In genomic region chr15:100873029-100873677, GRCh38 we compare ENCODE assay signal across 8 cellular contexts. TPM values are rescaled to one million over a fixed set of nuclear protein-coding genes. Genes with fewer than 3 reads are reported as not detected.
A peak's percentile ranks its signal among the peaks of the same experiment; 100 is the strongest.
DNase-seq lines count a peak whose midpoint lies in the region; ATAC-seq and TF ChIP-seq lines count a peak whose summit lies in the region.

No MANE protein-coding gene starts in this region.

- TF ChIP-seq CTCF in GM10266 (IDR thresholded peaks at IDR 0.05; ENCODE audit: control insufficient read depth, insufficient read depth, low read depth, missing control alignments) (peak; percentile 88), uterus (IDR thresholded peaks at IDR 0.05) (peak; percentile 88 to 98 (median 94))

- H3K9me3 ChIP-seq in uterus = no peaks in the 10 kb centered on the region

- no peaks in the 10 kb centered on the region for H3K27me3 ChIP-seq in uterus

- no peaks in the 10 kb centered on the region for H3K4me1 ChIP-seq in uterus

- peaks cover 7 to 32% (median 27%) of the 10 kb centered on the region in 5 donors for H3K27me3 Mint-ChIP-seq in naive thymus-derived CD8-positive, alpha-beta T cell

- H3K27ac Mint-ChIP-seq in naive thymus-derived CD8-positive, alpha-beta T cell = no peak overlapping the region

- H3K27ac ChIP-seq in uterus = no peak overlapping the region

- ATAC-seq in HG03135 (IDR thresholded peaks at IDR 0.05; ENCODE audit: unreplicated experiment) (peak; percentile 60), esophagus mucosa (peak; percentile 64)
- peak; percentile 42 to 53 for ATAC-seq in naive thymus-derived CD8-positive, alpha-beta T cell

- H3K4me1 Mint-ChIP-seq in naive thymus-derived CD8-positive, alpha-beta T cell = peaks cover 0 to 2% (median 0%) of the 10 kb centered on the region in 4 donors

- peaks cover 0 to 2% (median 0%) of the 10 kb centered on the region in 9 donors for H3K9me3 Mint-ChIP-seq in naive thymus-derived CD8-positive, alpha-beta T cell

- H3K4me3 ChIP-seq in uterus = no peak overlapping the region

- H3K36me3 Mint-ChIP-seq in naive thymus-derived CD8-positive, alpha-beta T cell = peaks cover 0 to 7% (median 0%) of the 10 kb centered on the region in 3 donors

- H3K4me3 Mint-ChIP-seq in naive thymus-derived CD8-positive, alpha-beta T cell = no peak overlapping the region

- POLR2A ChIA-PET in naive thymus-derived CD8-positive, alpha-beta T cell (lab: Charles Lee) = no interaction called here

- DNase-seq in A172 (ENCODE audit: low spot score) (peak; percentile 73), GM10266 (ENCODE audit: extremely low spot score) (peak; percentile 79), NCI-H524 treated with DMSO at 0.1 percent for 48 hours (lab: John Stamatoyannopoulos, UW) (peak; percentile 12), uterus (peak; percentile 61 to 84)
- peak; percentile 31 for DNase-seq in activated CD4-positive, alpha-beta T cell treated with anti-CD3 and anti-CD28 coated beads, Interleukin-2, amount 50 U/mL, for 1 hour
- DNase-seq in naive thymus-derived CD8-positive, alpha-beta T cell = peak in 9 of 10 donors; percentile 17 to 77 (median 53)

- intact Hi-C loops in uterus (cut with DNase I; ENCODE audit: low total_unique reads) = loop anchor here (10.0 kb wide), 1 partner anchor 208 kb away; no protein-coding TSS in a partner anchor

- no peaks in the 10 kb centered on the region for H3K36me3 ChIP-seq in uterus

- peak in 1 of 2 donors; percentile 21 for TF ChIP-seq POLR2A in uterus (IDR thresholded peaks at IDR 0.05)

RNA-seq across cellular contexts. Expression of gene ALDH1A3, which starts 6.5 kb away (rescaled TPM):
- total RNA-seq in A172 (2014; rRNA removed; shearing (Covaris generic)) = 17.3 and 17.6 TPM in 2 replicates
- total RNA-seq in esophagus mucosa (15.7 TPM), uterus (10 to 100 TPM; 15.6 to 55.2 (median 26.4) TPM)
- total RNA-seq in naive thymus-derived CD8-positive, alpha-beta T cell = not detected
- polyA plus RNA-seq in naive thymus-derived CD8-positive, alpha-beta T cell = not detected

RNA-seq across cellular contexts. Expression of gene LRRK1, which starts 46.0 kb away (rescaled TPM):
- total RNA-seq in A172 (2014; rRNA removed; shearing (Covaris generic)) = 1.9 and 5.3 TPM in 2 replicates
- total RNA-seq in esophagus mucosa (14.2 TPM), uterus (10 to 100 TPM in 2 of 4 donors, 1 to 10 TPM in 2; 2.6 to 36.6 (median 13.1) TPM)
- 1 to 10 TPM in 1 of 2 experiments, under 1 TPM in 1; 0.78 to 2.7 TPM for total RNA-seq in naive thymus-derived CD8-positive, alpha-beta T cell
- not detected for polyA plus RNA-seq in naive thymus-derived CD8-positive, alpha-beta T cell

Comparison
In these comparisons a context has a peak if more than half of its experiments do, and no peak if none do; other contexts are left out.
1. DNase-seq: peak in every context shown above with its lines; median percentile 79 in GM10266; 73 in A172; 72 in uterus; 53 in naive thymus-derived CD8-positive, alpha-beta T cell; 31 in activated CD4-positive, alpha-beta T cell treated with anti-CD3 and anti-CD28 coated beads, Interleukin-2, amount 50 U/mL, for 1 hour; 12 in NCI-H524 treated with DMSO at 0.1 percent for 48 hours.
2. RNA of gene ALDH1A3, which starts 6.5 kb away (total RNA-seq): 15.6 to 55.2 TPM in uterus, 17.3 to 17.6 TPM in A172 and 15.7 TPM in esophagus mucosa (single experiment); not detected in naive thymus-derived CD8-positive, alpha-beta T cell; every median in the first group is over 10 times any median in the second.
3. Peak in every context shown above with its lines, with median percentiles within 50 percentile points of each other: ATAC-seq.